1 cellular context compared by ENCODE assay signal in genomic region chr1:241698177-241698576, GRCh38.
A peak's percentile ranks its signal among the peaks of the same experiment; 100 is the strongest.
TF ChIP-seq lines count a peak whose summit lies in the region.

No MANE protein-coding gene starts in this region.

TF ChIP-seq in K562, 482 proteins besides CTCF, POLR2A, EP300 and RAD21 (continued from another document and continues in another):
- TF ChIP-seq MEF2D (tag; conservative IDR thresholded peaks at IDR 0.05; ENCODE audit: low read depth) (peak; percentile 77; the same call in 1 of the 2 replicates), EGR1 (conservative IDR thresholded peaks at IDR 0.05) (no peak), GTF2A2 (tag; IDR thresholded peaks at IDR 0.05) (no peak), DLX4 (CRISPR knock-in tag; IDR thresholded peaks at IDR 0.05) (no peak), YBX1 (IDR thresholded peaks at IDR 0.05) (no peak), EHMT2 (IDR thresholded peaks at IDR 0.05) (peak; percentile 83), NEUROD1 (IDR thresholded peaks at IDR 0.05; ENCODE audit: borderline replicate concordance, low read depth, low read length, partially characterized antibody) (no peak), KLF16 (IDR thresholded peaks at IDR 0.05) (peak; percentile 91), ZNF707 (CRISPR knock-in tag; conservative IDR thresholded peaks at IDR 0.05) (no peak), MEIS2 (IDR thresholded peaks at IDR 0.05; ENCODE audit: partially characterized antibody) (peak; percentile 98), HLTF (IDR thresholded peaks at IDR 0.05) (peak; percentile 66; the same call in 1 of the 2 replicates), CHD4 (IDR thresholded peaks at IDR 0.05; ENCODE audit: insufficient read depth, insufficient replicate concordance, low read depth, low read length, poor library complexity, severe bottlenecking) (no peak), NCOA4 (IDR thresholded peaks at IDR 0.05; ENCODE audit: partially characterized antibody) (peak; percentile 61), NFXL1 (CRISPR knock-in tag; IDR thresholded peaks at IDR 0.05) (no peak), HDAC6 (IDR thresholded peaks at IDR 0.05; ENCODE audit: low read depth, low read length) (no peak), TBP (optimal IDR thresholded peaks at IDR 0.05; ENCODE audit: low read depth, low read length) (no peak), RREB1 (CRISPR knock-in tag; IDR thresholded peaks at IDR 0.05) (peak; percentile 52; the same call in 1 of the 2 replicates), HNRNPUL1 (IDR thresholded peaks at IDR 0.05; ENCODE audit: low read length) (no peak), USF1 (CRISPR knock-in tag; IDR thresholded peaks at IDR 0.05) (no peak), LCOR (CRISPR knock-in tag; IDR thresholded peaks at IDR 0.05) (no peak), PML (IDR thresholded peaks at IDR 0.05; ENCODE audit: low read length) (peak; percentile 90), ETS1 (conservative IDR thresholded peaks at IDR 0.05; ENCODE audit: control insufficient read depth, low read depth, low read length) (no peak), E2F1 (CRISPR knock-in tag; IDR thresholded peaks at IDR 0.05) (no peak), RBM22 (IDR thresholded peaks at IDR 0.05; ENCODE audit: low read depth, low read length, poor library complexity, severe bottlenecking) (no peak), FUS (optimal IDR thresholded peaks at IDR 0.05; ENCODE audit: low read depth, low read length) (no peak), ATF7 (IDR thresholded peaks at IDR 0.05) (peak; percentile 72; the same call in 1 of the 2 replicates), ILF3 (IDR thresholded peaks at IDR 0.05; ENCODE audit: borderline replicate concordance) (no peak), PHTF2 (CRISPR knock-in tag; IDR thresholded peaks at IDR 0.05) (no peak), L3MBTL2 (IDR thresholded peaks at IDR 0.05) (no peak), CREB1 (IDR thresholded peaks at IDR 0.05) (peak; percentile 63; the same call in 1 of the 2 replicates), CREB1 (CRISPR knock-in tag; IDR thresholded peaks at IDR 0.05) (no peak), RBFOX2 (IDR thresholded peaks at IDR 0.05; ENCODE audit: low read depth, low read length) (no peak), PRDM10 (IDR thresholded peaks at IDR 0.05; ENCODE audit: partially characterized antibody) (no peak), ZNF76 (CRISPR knock-in tag; IDR thresholded peaks at IDR 0.05; ENCODE audit: borderline replicate concordance) (no peak), NFRKB (IDR thresholded peaks at IDR 0.05; ENCODE audit: low read depth) (peak; percentile 29; the same call in 1 of the 2 replicates), SMAD4 (CRISPR knock-in tag; conservative IDR thresholded peaks at IDR 0.05) (peak; percentile 79), HMG20B (CRISPR knock-in tag; IDR thresholded peaks at IDR 0.05) (no peak), TAL1 (IDR thresholded peaks at IDR 0.05) (peak; percentile 93), ZNF274 (IDR thresholded peaks at IDR 0.05; ENCODE audit: borderline replicate concordance, low read depth, low read length) (no peak), CEBPG (CRISPR knock-in tag; IDR thresholded peaks at IDR 0.05) (peak; percentile 56; the same call in 1 of the 2 replicates), CEBPG (tag; conservative IDR thresholded peaks at IDR 0.05 in 1 of 2, IDR thresholded peaks at IDR 0.05 in 1 of 2) (peak; percentile 27 to 78; a peak in 3 of 4 replicates), ERF (CRISPR knock-in tag; IDR thresholded peaks at IDR 0.05) (0 out of 2 replicates have a peak, but pooled peaks have one; percentile 18), ELF4 (CRISPR knock-in tag; IDR thresholded peaks at IDR 0.05) (peak; percentile 95), NBN (IDR thresholded peaks at IDR 0.05; ENCODE audit: low read depth) (peak; percentile 90), MNT (conservative IDR thresholded peaks at IDR 0.05) (peak in 1 of 2 experiments; percentile 28; a peak in 1 of 4 replicates), CREBBP (IDR thresholded peaks at IDR 0.05; ENCODE audit: low read depth, low read length) (no peak), RNF2 (IDR thresholded peaks at IDR 0.05) (no peak), GTF2E2 (tag; IDR thresholded peaks at IDR 0.05) (no peak), NFATC3 (IDR thresholded peaks at IDR 0.05) (no peak), SRF (CRISPR knock-in tag; IDR thresholded peaks at IDR 0.05) (peak in 1 of 2 experiments; percentile 92; a peak in 2 of 4 replicates), LEF1 (IDR thresholded peaks at IDR 0.05) (peak; percentile 82), IRF9 (tag; IDR thresholded peaks at IDR 0.05) (peak; percentile 59), ZBTB49 (CRISPR knock-in tag; IDR thresholded peaks at IDR 0.05; ENCODE audit: borderline replicate concordance) (no peak), TARDBP (IDR thresholded peaks at IDR 0.05) (no peak), DDX20 (tag; IDR thresholded peaks at IDR 0.05; ENCODE audit: low read depth) (no peak)
